ENCODE assay signal across 9 cellular contexts in the genomic region with DNA sequence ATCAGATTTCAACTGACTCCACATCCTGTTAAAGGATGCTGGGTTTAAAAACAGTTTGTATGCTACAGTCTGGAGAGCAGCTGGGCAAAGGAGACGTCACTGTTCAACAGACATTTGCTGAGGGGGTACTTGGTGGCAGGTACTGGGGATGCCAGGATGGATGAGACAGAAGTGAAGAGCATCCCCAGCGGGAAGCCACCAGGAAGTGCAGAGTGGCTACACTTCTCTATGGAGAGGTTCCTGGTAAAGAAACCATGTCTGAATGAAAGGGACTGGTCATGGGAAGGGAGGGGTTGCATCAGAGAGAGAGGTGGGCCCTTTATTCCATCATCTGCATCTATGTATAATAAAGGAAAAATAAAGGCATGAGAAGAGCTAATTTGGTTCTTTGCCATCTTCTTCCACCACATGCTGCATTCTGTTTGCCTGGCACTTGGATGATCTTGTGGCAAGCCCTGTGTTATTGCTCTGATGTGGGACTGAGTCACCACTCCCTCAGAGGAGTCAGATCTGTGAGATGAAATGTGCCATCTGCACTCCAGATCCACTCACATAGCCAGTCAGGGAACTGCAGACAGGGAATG.
DNase-seq lines count a peak whose midpoint lies in the region; ATAC-seq and TF ChIP-seq lines count a peak whose summit lies in the region.
"Had no signal": no experiment of that assay in that cellular context is flagged by ENCODE, and none has a peak within 500 bp of the region (broad histone marks: within the 10 kb centered on the region; RNA-seq: fewer than 3 reads in every experiment).

No MANE protein-coding gene starts in this region.

- intact Hi-C loops in stomach (cut with DNase I; ENCODE audit: low total_unique reads) = loop anchor here (10.0 kb wide), 1 partner anchor 238 kb away; no protein-coding TSS in a partner anchor

- H3K4me3 ChIP-seq in gastroesophageal sphincter (no peak overlapping the region), stomach (no peak overlapping the region)
- H3K4me3 ChIP-seq: cardiac muscle cell had no signal

- no peak for TF ChIP-seq CTCF in gastroesophageal sphincter (IDR thresholded peaks at IDR 0.05)
- TF ChIP-seq CTCF in stomach (IDR thresholded peaks at IDR 0.05) = no peak

- TF ChIP-seq POLR2A in gastroesophageal sphincter (IDR thresholded peaks at IDR 0.05) (no peak), stomach (IDR thresholded peaks at IDR 0.05) (no peak)

- ATAC-seq in SK-N-SH treated with all-trans-retinoic acid at 6 μM for 48 hours (peak; percentile 94), gastroesophageal sphincter (peak; percentile 82), GM18868 (IDR thresholded peaks at IDR 0.05; ENCODE audit: unreplicated experiment) (no peak), GM21786 (IDR thresholded peaks at IDR 0.05; ENCODE audit: unreplicated experiment) (no peak)

- 50 to 58% methylated on average over 2 of the region's 2 CpGs for WGBS in gastroesophageal sphincter (ENCODE audit: low coverage in 1 of 2), 2 donors
- WGBS in stomach, 5 donors = 56 to 70% (median 65%) methylated on average over 2 of the region's 2 CpGs

- H3K27ac ChIP-seq in gastroesophageal sphincter (peak overlapping the region in 3 of 4 donors; percentile 36 to 54 (median 52)), stomach (peak overlapping the region in 3 of 5 donors; percentile 20 to 48 (median 30))
- H3K27ac ChIP-seq: cardiac muscle cell had no signal

- H3K27me3 ChIP-seq in gastroesophageal sphincter (no peaks in the 10 kb centered on the region), stomach (no peaks in the 10 kb centered on the region)
- H3K27me3 ChIP-seq: cardiac muscle cell had no signal

- no peak for TF ChIP-seq EP300 in gastroesophageal sphincter (IDR thresholded peaks at IDR 0.05)
- no peak for TF ChIP-seq EP300 in stomach (IDR thresholded peaks at IDR 0.05)

- H3K9me3 ChIP-seq in gastroesophageal sphincter (no peaks in the 10 kb centered on the region), stomach (no peaks in the 10 kb centered on the region)

- H3K4me1 ChIP-seq in gastroesophageal sphincter = peaks cover 3 to 41% (median 18%) of the 10 kb centered on the region in 3 donors
- peaks cover 0 to 47% (median 8%) of the 10 kb centered on the region in 4 donors for H3K4me1 ChIP-seq in stomach

- DNase-seq in NCI-H1092 (lab: John Stamatoyannopoulos, UW) (peak; percentile 3), NCI-H1092 treated with DMSO at 0.1 percent for 48 hours (lab: John Stamatoyannopoulos, UW) (no peak), stomach (no peak), NCI-H82 (lab: John Stamatoyannopoulos, UW) (no peak)

- peaks cover 0 to 17% of the 10 kb centered on the region in 2 donors for H3K36me3 ChIP-seq in gastroesophageal sphincter
- H3K36me3 ChIP-seq in stomach = peaks cover 9 to 79% (median 66%) of the 10 kb centered on the region in 4 donors

TF ChIP-seq in SK-N-SH treated with all-trans-retinoic acid at 6 μM for 48 hours, 23 proteins besides CTCF, POLR2A, EP300 and RAD21:
- TF ChIP-seq SNAI2 (CRISPR knock-in tag; IDR thresholded peaks at IDR 0.05) (0 out of 2 replicates have a peak, but pooled peaks have one; percentile 45), TOX (CRISPR knock-in tag; IDR thresholded peaks at IDR 0.05; ENCODE audit: borderline replicate concordance) (no peak), ISL1 (CRISPR knock-in tag; IDR thresholded peaks at IDR 0.05) (peak; percentile 38; the same call in 1 of the 2 replicates), TCF4 (CRISPR knock-in tag; IDR thresholded peaks at IDR 0.05; ENCODE audit: borderline replicate concordance) (peak; percentile 44; the same call in 1 of the 2 replicates)
- TF ChIP-seq, protein P1, sequence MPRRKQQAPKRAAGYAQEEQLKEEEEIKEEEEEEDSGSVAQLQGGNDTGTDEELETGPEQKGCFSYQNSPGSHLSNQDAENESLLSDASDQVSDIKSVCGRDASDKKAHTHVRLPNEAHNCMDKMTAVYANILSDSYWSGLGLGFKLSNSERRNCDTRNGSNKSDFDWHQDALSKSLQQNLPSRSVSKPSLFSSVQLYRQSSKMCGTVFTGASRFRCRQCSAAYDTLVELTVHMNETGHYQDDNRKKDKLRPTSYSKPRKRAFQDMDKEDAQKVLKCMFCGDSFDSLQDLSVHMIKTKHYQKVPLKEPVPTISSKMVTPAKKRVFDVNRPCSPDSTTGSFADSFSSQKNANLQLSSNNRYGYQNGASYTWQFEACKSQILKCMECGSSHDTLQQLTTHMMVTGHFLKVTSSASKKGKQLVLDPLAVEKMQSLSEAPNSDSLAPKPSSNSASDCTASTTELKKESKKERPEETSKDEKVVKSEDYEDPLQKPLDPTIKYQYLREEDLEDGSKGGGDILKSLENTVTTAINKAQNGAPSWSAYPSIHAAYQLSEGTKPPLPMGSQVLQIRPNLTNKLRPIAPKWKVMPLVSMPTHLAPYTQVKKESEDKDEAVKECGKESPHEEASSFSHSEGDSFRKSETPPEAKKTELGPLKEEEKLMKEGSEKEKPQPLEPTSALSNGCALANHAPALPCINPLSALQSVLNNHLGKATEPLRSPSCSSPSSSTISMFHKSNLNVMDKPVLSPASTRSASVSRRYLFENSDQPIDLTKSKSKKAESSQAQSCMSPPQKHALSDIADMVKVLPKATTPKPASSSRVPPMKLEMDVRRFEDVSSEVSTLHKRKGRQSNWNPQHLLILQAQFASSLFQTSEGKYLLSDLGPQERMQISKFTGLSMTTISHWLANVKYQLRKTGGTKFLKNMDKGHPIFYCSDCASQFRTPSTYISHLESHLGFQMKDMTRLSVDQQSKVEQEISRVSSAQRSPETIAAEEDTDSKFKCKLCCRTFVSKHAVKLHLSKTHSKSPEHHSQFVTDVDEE (CRISPR knock-in tag; IDR thresholded peaks at IDR 0.05) = no peak
TF ChIP-seq in SK-N-SH treated with all-trans-retinoic acid at 6 μM for 48 hours: peak in this region for 3.

Comparison
In these comparisons a context has a peak if more than half of its experiments do, and no peak if none do; other contexts are left out.
1. ATAC-seq: peak in SK-N-SH treated with all-trans-retinoic acid at 6 μM for 48 hours (single experiment) and gastroesophageal sphincter (single experiment); none in GM18868 (single experiment) and GM21786 (single experiment).